In genomic region chr19:58395220-58395978, GRCh38 we compare ENCODE assay signal across 7 cellular contexts. TPM values are rescaled to one million over a fixed set of nuclear protein-coding genes. Genes with fewer than 3 reads are reported as not detected.
DNase-seq lines count a peak whose midpoint lies in the region; ATAC-seq, FAIRE-seq and TF ChIP-seq lines count a peak whose summit lies in the region.

Gene RNF225 (plus strand): TSS chr19:58395656. CDS start chr19:58396090, 434 bp downstream.

- H3K23ac ChIP-seq in IMR-90 (ENCODE audit: low read depth, low read length) (no peak within 1 kb of the TSS), H1 (ENCODE audit: insufficient read length) (no peak within 1 kb of the TSS), neuronal stem cell (ENCODE audit: low read depth, low read length, poor library complexity) (peak within 1 kb of the TSS; percentile 85)

- peaks cover 0 to 11% of the 10 kb centered on the region in 2 experiments; a peak in 1 of 4 replicates for H3K79me2 ChIP-seq in H1 (ENCODE audit: control insufficient read depth in 1 of 2, insufficient read depth in 2 of 2, low read length in 2 of 2)

- H3K27ac ChIP-seq in IMR-90 (ENCODE audit: insufficient read depth, low read length): no peak within 1 kb of the TSS
- H3K27ac ChIP-seq in H1 (ENCODE audit: low read depth, low read length): no peak within 1 kb of the TSS
- H3K27ac ChIP-seq in neuronal stem cell (replicated peaks; ENCODE audit: low read length): no peak within 1 kb of the TSS

- H2AFZ ChIP-seq in IMR-90 (replicated peaks; ENCODE audit: low read length, poor library complexity) (peak within 1 kb of the TSS; percentile 61), H1 (ENCODE audit: low read length) (no peak within 1 kb of the TSS), neuronal stem cell (ENCODE audit: low read length) (no peak within 1 kb of the TSS)

- TF ChIP-seq CTCF in IMR-90 (conservative IDR thresholded peaks at IDR 0.05; ENCODE audit: low read depth, low read length): no peak
- no peak for TF ChIP-seq CTCF in H1 (IDR thresholded peaks at IDR 0.05; ENCODE audit: control extremely low read depth in 1 of 3, insufficient read depth in 1 of 3, low read depth in 1 of 3, low read length in 3 of 3)

- H3K14ac ChIP-seq in IMR-90 (replicated peaks; ENCODE audit: low read depth, low read length): no peak within 1 kb of the TSS
- no peak within 1 kb of the TSS for H3K14ac ChIP-seq in H1 (ENCODE audit: insufficient read length)
- peak within 1 kb of the TSS; percentile 82 for H3K14ac ChIP-seq in neuronal stem cell (ENCODE audit: low read length)

- H3K9me1 ChIP-seq in IMR-90 (ENCODE audit: insufficient read depth, low read length): no peaks in the 10 kb centered on the region

- H3K4ac ChIP-seq in IMR-90 (ENCODE audit: low read depth, low read length) (no peak within 1 kb of the TSS), H1 (replicated peaks; ENCODE audit: insufficient read length, low read depth, low read length) (no peak within 1 kb of the TSS), neuronal stem cell (ENCODE audit: low read length) (peak within 1 kb of the TSS; percentile 93)

- H2BK20ac ChIP-seq in IMR-90 (ENCODE audit: low read depth, low read length) (no peak within 1 kb of the TSS), H1 (ENCODE audit: low read length) (no peak within 1 kb of the TSS)

- H3K9ac ChIP-seq in IMR-90 (ENCODE audit: low read depth, low read length): no peak within 1 kb of the TSS
- H3K9ac ChIP-seq in H1 (replicated peaks in 1 of 4; ENCODE audit: extremely low read depth in 1 of 4, low read depth in 3 of 4, low read length in 3 of 4): peak within 1 kb of the TSS in 1 of 4 experiments; percentile 38; a peak in 2 of 7 replicates
- H3K9ac ChIP-seq in neuronal stem cell (ENCODE audit: low read depth, low read length, poor library complexity): peak within 1 kb of the TSS; percentile 84

- H3K23me2 ChIP-seq in H1 (ENCODE audit: low read depth, low read length): peaks cover 7% of the 10 kb centered on the region; the same call in 1 of the 2 replicates

- H2AK9ac ChIP-seq in IMR-90 (replicated peaks; ENCODE audit: low read depth, low read length, poor library complexity): peak within 1 kb of the TSS; percentile 65

- H4K8ac ChIP-seq in IMR-90 (ENCODE audit: low read depth in 2 of 2, low read length in 2 of 2): no peak within 1 kb of the TSS
- peak within 1 kb of the TSS; percentile 78; the same call in 1 of the 2 replicates for H4K8ac ChIP-seq in H1 (ENCODE audit: extremely low read depth, insufficient read depth, low read length)
- H4K8ac ChIP-seq in neuronal stem cell (ENCODE audit: low read depth, low read length): peak within 1 kb of the TSS; percentile 82

- CTCF ChIA-PET in IMR-90 (lab: Yijun Ruan, JAX) (no interaction called here), H1 (lab: Charles Lee; ENCODE audit: partially characterized antibody) (interaction anchor here (0.6 to 1.3 kb wide), 4 partner anchors 28 to 100 kb away, joined by 3 to 4 read pairs (median 3); no protein-coding TSS in a partner anchor)

- ATAC-seq in IMR-90 (ENCODE audit: low read depth) (peak; percentile 18), HG03196 (IDR thresholded peaks at IDR 0.05; ENCODE audit: unreplicated experiment) (no peak)

- H3K36me3 ChIP-seq in IMR-90 (ENCODE audit: control insufficient read depth, insufficient read depth, low read length) (peaks cover 26% of the 10 kb centered on the region), H1 (ENCODE audit: control insufficient read depth in 2 of 4, insufficient read depth in 4 of 4, low read length in 3 of 4) (peaks cover 16 to 42% (median 31%) of the 10 kb centered on the region in 4 experiments), neuronal stem cell (replicated peaks in 1 of 2; ENCODE audit: control insufficient read depth in 2 of 2, insufficient read depth in 2 of 2, low read length in 2 of 2) (peaks cover 31 to 58% of the 10 kb centered on the region in 2 donors)

- no peaks in the 10 kb centered on the region for H3K27me3 ChIP-seq in IMR-90 (ENCODE audit: control insufficient read depth, insufficient read depth, low read length)
- peaks cover 3 to 16% (median 11%) of the 10 kb centered on the region in 4 experiments; a peak in 6 of 7 replicates for H3K27me3 ChIP-seq in H1 (replicated peaks in 1 of 4; ENCODE audit: control insufficient read depth in 3 of 4, extremely low read depth in 1 of 4, insufficient read depth in 3 of 4, low read length in 3 of 4)
- H3K27me3 ChIP-seq in neuronal stem cell (ENCODE audit: control insufficient read depth in 3 of 3, insufficient read depth in 3 of 3, low read depth in 1 of 3, low read length in 3 of 3): peaks cover 0 to 22% (median 7%) of the 10 kb centered on the region in 3 experiments

- DNase-seq in GM12892 (ENCODE audit: insufficient read length) (no peak), IMR-90 (no peak), H1 (ENCODE audit: low read depth in 1 of 2, low spot score in 2 of 2) (peak; percentile 66 to 83), neuronal stem cell (ENCODE audit: low spot score) (no peak), dermis blood vessel endothelial cell (no peak), NCI-H1436 (lab: John Stamatoyannopoulos, UW) (no peak)

- TF ChIP-seq EP300 in H1 (IDR thresholded peaks at IDR 0.05; ENCODE audit: borderline replicate concordance in 1 of 2, low read depth in 2 of 2, low read length in 2 of 2): no peak

- H3K56ac ChIP-seq in IMR-90 (ENCODE audit: extremely low read depth, insufficient read depth, low read length): no peak within 1 kb of the TSS
- no peak within 1 kb of the TSS for H3K56ac ChIP-seq in H1 (replicated peaks; ENCODE audit: insufficient read length, low read depth, low read length)

- H4K91ac ChIP-seq in IMR-90 (ENCODE audit: insufficient read depth, low read depth, low read length) (no peak within 1 kb of the TSS), H1 (replicated peaks; ENCODE audit: insufficient read length, low read length) (no peak within 1 kb of the TSS), neuronal stem cell (ENCODE audit: low read depth, low read length, poor library complexity) (no peak within 1 kb of the TSS)

- POLR2A ChIA-PET in IMR-90 (lab: Charles Lee; ENCODE audit: unreplicated experiment): no interaction called here
- POLR2A ChIA-PET in H1 (lab: Charles Lee; ENCODE audit: partially characterized antibody): interaction anchor here (0.8 to 7.2 kb wide), 21 partner anchors 8 to 164 kb away, joined by 3 to 78 read pairs (median 5); partner anchors contain the start of genes CHMP2A, RPS5, ZNF324B and ZNF497

- FAIRE-seq in GM12892 (lab: Jason Lieb, UNC) (no peak), H1 (lab: Jason Lieb, UNC) (no peak)

- H3K18ac ChIP-seq in IMR-90 (ENCODE audit: low read depth, low read length) (no peak within 1 kb of the TSS), H1 (ENCODE audit: extremely low read depth, low read length) (peak within 1 kb of the TSS; percentile 60), neuronal stem cell (ENCODE audit: low read length) (peak within 1 kb of the TSS; percentile 98)

- peaks cover 9 to 40% of the 10 kb centered on the region in 2 experiments for H3K79me1 ChIP-seq in IMR-90 (ENCODE audit: low read depth in 1 of 2, low read length in 2 of 2)
- H3K79me1 ChIP-seq in H1 (ENCODE audit: low read depth, low read length): peaks cover 2% of the 10 kb centered on the region; the same call in 1 of the 2 replicates
- peaks cover 3% of the 10 kb centered on the region for H3K79me1 ChIP-seq in neuronal stem cell (ENCODE audit: low read depth, low read length)

- H3K9me3 ChIP-seq in IMR-90 (ENCODE audit: control insufficient read depth, insufficient read depth, low read length): no peaks in the 10 kb centered on the region
- no peaks in the 10 kb centered on the region for H3K9me3 ChIP-seq in H1 (ENCODE audit: insufficient read depth in 2 of 2, low read depth in 1 of 2, low read length in 1 of 2)
- peaks cover 0 to 1% of the 10 kb centered on the region in 2 donors for H3K9me3 ChIP-seq in neuronal stem cell (replicated peaks in 1 of 2; ENCODE audit: control insufficient read depth in 2 of 2, insufficient read depth in 1 of 2, low read depth in 1 of 2, low read length in 2 of 2)

- H2BK12ac ChIP-seq in H1 (ENCODE audit: low read depth, low read length) (no peak within 1 kb of the TSS), neuronal stem cell (ENCODE audit: low read length) (peak within 1 kb of the TSS; percentile 58)

- H4K5ac ChIP-seq in IMR-90 (ENCODE audit: low read depth, low read length) (no peak within 1 kb of the TSS), H1 (ENCODE audit: insufficient read length, low read depth, low read length) (no peak within 1 kb of the TSS)

- H3K4me3 ChIP-seq in IMR-90 (ENCODE audit: insufficient read depth, low read depth, low read length) (no peak within 1 kb of the TSS), H1 (ENCODE audit: extremely low read depth in 1 of 4, insufficient read depth in 2 of 4, low read depth in 3 of 4, low read length in 4 of 4) (peak within 1 kb of the TSS; percentile 6 to 67 (median 36)), neuronal stem cell (ENCODE audit: low read length in 2 of 2) (peak within 1 kb of the TSS in 1 of 2 donors; percentile 68)

- H3K4me1 ChIP-seq in IMR-90 (ENCODE audit: control insufficient read depth, insufficient read depth, low read length) (peaks cover 2% of the 10 kb centered on the region; the same call in 1 of the 2 replicates), H1 (replicated peaks in 1 of 4; ENCODE audit: control insufficient read depth in 3 of 4, insufficient read depth in 4 of 4, low read length in 3 of 4) (peaks cover 0 to 22% (median 13%) of the 10 kb centered on the region in 4 experiments; a peak in 5 of 7 replicates), neuronal stem cell (ENCODE audit: control insufficient read depth in 2 of 2, insufficient read depth in 1 of 2, low read depth in 1 of 2, low read length in 2 of 2) (peaks cover 3 to 8% of the 10 kb centered on the region in 2 donors)

- TF ChIP-seq RAD21 in IMR-90 (IDR thresholded peaks at IDR 0.05; ENCODE audit: low read length) (no peak), H1 (IDR thresholded peaks at IDR 0.05 in 1 of 2, conservative IDR thresholded peaks at IDR 0.05 in 1 of 2; ENCODE audit: low read depth in 2 of 2, low read length in 2 of 2) (no peak)

- intact Hi-C loops in IMR-90 (cut with micrococcal nuclease): no loop called here

- H2BK5ac ChIP-seq in IMR-90 (ENCODE audit: low read depth, low read length, poor library complexity, severe bottlenecking): no peak within 1 kb of the TSS
- 0 out of 2 replicates have a peak within 1 kb of the TSS, but pooled peaks have one; percentile 44 for H2BK5ac ChIP-seq in H1 (ENCODE audit: low read depth, low read length)
- no peak within 1 kb of the TSS for H2BK5ac ChIP-seq in neuronal stem cell (ENCODE audit: low read length)

- WGBS in IMR-90 (ENCODE audit: extremely low coverage in 2 of 2, insufficient read length in 1 of 2), 2 experiments: 38% methylated on average over 6 of the region's 21 CpGs; no CpG with 5 or more reads in 1 of the 2 experiments
- WGBS in H1 (ENCODE audit: extremely low coverage in 1 of 2, insufficient coverage in 1 of 2, insufficient read length in 1 of 2, insufficient replicate concordance in 2 of 2, low coverage in 1 of 2, low lambda C conversion rate in 2 of 2, missing lambda C conversion rate in 1 of 2), 2 experiments: 30% methylated on average over 19 of the region's 21 CpGs; no CpG with 5 or more reads in 1 of the 2 experiments
- no CpG with 5 or more reads among the region's 21 CpGs for WGBS in neuronal stem cell (ENCODE audit: extremely low coverage in 2 of 2, insufficient read length in 2 of 2, insufficient replicate concordance in 1 of 2), 2 donors

- H3K4me2 ChIP-seq in IMR-90 (ENCODE audit: low read depth, low read length): no peak within 1 kb of the TSS
- H3K4me2 ChIP-seq in H1 (ENCODE audit: insufficient read depth in 1 of 2, low read depth in 2 of 2, low read length in 2 of 2): peak within 1 kb of the TSS; percentile 63 to 83
- peak within 1 kb of the TSS; percentile 56 for H3K4me2 ChIP-seq in neuronal stem cell (ENCODE audit: insufficient read depth, low read length, poor library complexity, severe bottlenecking)

- peak; percentile 77 for TF ChIP-seq POLR2A in GM12892 (IDR thresholded peaks at IDR 0.05; ENCODE audit: low read depth, low read length)
- no peak for TF ChIP-seq POLR2A in IMR-90 (IDR thresholded peaks at IDR 0.05; ENCODE audit: low read depth, low read length)
- peak; percentile 24 to 84 for TF ChIP-seq POLR2A in H1 (IDR thresholded peaks at IDR 0.05; ENCODE audit: control extremely low read depth in 1 of 2, low read depth in 2 of 2, low read length in 2 of 2)

- dilution Hi-C loops in IMR-90 (cut with HindIII; ENCODE audit: low sequenced_read_pairs, unreplicated experiment): no loop called here

- H2BK15ac ChIP-seq in IMR-90 (ENCODE audit: low read depth, low read length) (no peak within 1 kb of the TSS), H1 (ENCODE audit: low read length) (no peak within 1 kb of the TSS), neuronal stem cell (ENCODE audit: low read length) (peak within 1 kb of the TSS; percentile 93)

- H2AK5ac ChIP-seq in IMR-90 (ENCODE audit: low read depth, low read length) (no peak within 1 kb of the TSS), H1 (ENCODE audit: low read depth, low read length) (no peak within 1 kb of the TSS), neuronal stem cell (ENCODE audit: low read depth, low read length) (peak within 1 kb of the TSS; percentile 93)

- BruUV-seq in IMR-90 (replicated peaks; lab: Mats Ljungman, UMichigan): no TSS peak

- H4K20me1 ChIP-seq in IMR-90 (ENCODE audit: insufficient read depth, low read length) (peaks cover 36% of the 10 kb centered on the region), H1 (replicated peaks in 1 of 2; ENCODE audit: control insufficient read depth in 1 of 2, insufficient read depth in 2 of 2, low read length in 2 of 2) (peaks cover 12 to 17% of the 10 kb centered on the region in 2 experiments)

- in situ Hi-C loops in IMR-90 (cut with MboI; ENCODE audit: low sequenced_read_pairs): no loop called here

- H2BK120ac ChIP-seq in IMR-90 (ENCODE audit: low read depth, low read length) (no peak within 1 kb of the TSS), H1 (replicated peaks; ENCODE audit: low read depth, low read length) (no peak within 1 kb of the TSS), neuronal stem cell (ENCODE audit: low read depth, low read length) (peak within 1 kb of the TSS; percentile 47)

RNA-seq across cellular contexts. Expression of gene RNF225, which starts in this region (rescaled TPM):
- not detected for polyA plus RNA-seq in GM12892 (2012; ENCODE audit: missing spikeins)
- total RNA-seq in IMR-90 (2012; rRNA removed): not detected in 2 replicates
- polyA plus RNA-seq in IMR-90 (2012; rRNA removed): 0.10 TPM in 1 of 2 replicates, not detected in the other
- polyA plus RNA-seq in IMR-90 (2012; cell fraction: cytosol; rRNA removed): 0.12 TPM in 1 of 2 replicates, not detected in the other
- polyA plus RNA-seq in IMR-90 (2012; cell fraction: nucleus; rRNA removed; ENCODE audit: low replicate concordance): 0.22 and 1.1 TPM in 2 replicates
- total RNA-seq in H1 (2021; fragmentation: NEBNext Ultra II Directional; extraction: Animal tissue kit (Norgen Biotek cat#: 25700)): 1.0 and 1.2 TPM in 2 replicates
- polyA plus RNA-seq in H1 (2011; rRNA removed): 0.17 TPM in 2 replicates
- polyA plus RNA-seq in H1 (2011; cell fraction: cytosol; rRNA removed): 0.40 TPM
- 0.97 TPM for polyA plus RNA-seq in H1 (2011; cell fraction: nucleus; rRNA removed)
- polyA plus RNA-seq in H1 (2012, experiment 1 of 2): 0.39 TPM in 1 of 4 replicates, not detected in the others
- polyA plus RNA-seq in H1 (2012, experiment 2 of 2): not detected
- 0.26 TPM for polyA plus RNA-seq in H1 (2013, experiment 1 of 2)
- polyA plus RNA-seq in H1 (2013, experiment 2 of 2): 0.26 TPM
- polyA minus RNA-seq in H1 (2011; rRNA and poly(A)+ RNA removed): not detected in 2 replicates
- not detected for polyA minus RNA-seq in H1 (2011; cell fraction: cytosol; rRNA and poly(A)+ RNA removed)
- 2.3 TPM for polyA minus RNA-seq in H1 (2011; cell fraction: nucleus; rRNA and poly(A)+ RNA removed)
- not detected for polyA plus RNA-seq in neuronal stem cell (2013, experiment 1 of 2)
- polyA plus RNA-seq in neuronal stem cell (2013, experiment 2 of 2): 0.08 TPM
- not detected in 2 replicates for total RNA-seq in dermis blood vessel endothelial cell

Comparison
In these comparisons a context has a peak if more than half of its experiments do, and no peak if none do; other contexts are left out.
1. DNase-seq: peak in H1 (2 of 2); none in GM12892 (single experiment), IMR-90 (single experiment), neuronal stem cell (single experiment), dermis blood vessel endothelial cell (single experiment) and NCI-H1436 (single experiment).
2. H4K8ac ChIP-seq: peak in H1 (single experiment) and neuronal stem cell (single experiment); none in IMR-90 (0 of 2).